15 cellular contexts compared by ENCODE assay signal in the genomic region with DNA sequence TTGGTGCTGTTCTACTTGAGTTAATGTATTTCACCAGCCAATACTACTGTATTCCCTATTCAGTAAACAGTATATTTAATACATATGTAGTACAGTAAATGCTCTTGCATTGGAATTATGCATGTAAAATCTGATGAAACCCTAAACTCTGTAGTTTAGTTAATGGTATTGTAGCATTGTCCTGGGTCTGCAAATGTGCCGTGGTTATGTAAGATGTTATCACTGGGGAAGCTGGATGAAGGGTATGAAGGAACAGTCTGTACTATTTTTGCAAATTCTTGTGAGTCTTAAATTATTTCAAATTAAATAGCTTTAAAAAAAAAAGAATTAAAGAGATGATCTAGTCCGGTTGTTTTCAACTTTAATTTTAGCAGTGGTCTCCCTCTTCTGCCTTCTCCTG.
DNase-seq lines count a peak whose midpoint lies in the region; ATAC-seq lines count a peak whose summit lies in the region.
"Had no signal": no experiment of that assay in that cellular context is flagged by ENCODE, and none has a peak within 500 bp of the region (broad histone marks: within the 10 kb centered on the region; RNA-seq: fewer than 3 reads in every experiment).

No MANE protein-coding gene starts in this region.

- peak overlapping the region; percentile 38 for H3K4me3 Mint-ChIP-seq in activated CD4-positive, alpha-beta T cell treated with anti-CD3 and anti-CD28 coated beads, Interleukin-2, amount 10 ng/mL, durations not matched to agents 24 days and 14 days
- no peak overlapping the region for H3K4me3 Mint-ChIP-seq in stimulated activated naive CD8-positive, alpha-beta T cell treated with anti-CD3 and anti-CD28 coated beads, Interleukin-15, Interleukin-2, amounts not matched to agents 100 ng/mL and 50 ng/mL, for 24 hours
- H3K4me3 Mint-ChIP-seq in stimulated activated naive CD8-positive, alpha-beta T cell treated with anti-CD3 and anti-CD28 coated beads, Interleukin-15, amount 100 ng/mL, for 72 hours, result no peak overlapping the region
- H3K4me3 Mint-ChIP-seq in activated T-helper 2 cell treated with anti-CD3 and anti-CD28 coated beads, Interferon-gamma antibody, Interleukin-2, Interleukin-4, amounts not matched to agents 10 μg/mL and 5 μg/mL and 100 μg/mL, durations not matched to agents 14 hours and 24 hours and 36 hours (ENCODE audit: low read depth), result peak overlapping the region; percentile 54
- H3K4me3 Mint-ChIP-seq: GM23338 had no signal

- H3K9me3 Mint-ChIP-seq in activated CD4-positive, alpha-beta T cell treated with anti-CD3 and anti-CD28 coated beads, Interleukin-2, amount 10 ng/mL, durations not matched to agents 24 days and 14 days, result no peaks in the 10 kb centered on the region
- H3K9me3 Mint-ChIP-seq in stimulated activated naive CD8-positive, alpha-beta T cell treated with anti-CD3 and anti-CD28 coated beads, Interleukin-15, Interleukin-2, amounts not matched to agents 100 ng/mL and 50 ng/mL, for 24 hours, result no peaks in the 10 kb centered on the region
- no peaks in the 10 kb centered on the region for H3K9me3 Mint-ChIP-seq in stimulated activated naive CD8-positive, alpha-beta T cell treated with anti-CD3 and anti-CD28 coated beads, Interleukin-15, amount 100 ng/mL, for 72 hours
- H3K9me3 Mint-ChIP-seq in activated T-helper 2 cell treated with anti-CD3 and anti-CD28 coated beads, Interferon-gamma antibody, Interleukin-2, Interleukin-4, amounts not matched to agents 10 μg/mL and 5 μg/mL and 100 μg/mL, durations not matched to agents 14 hours and 24 hours and 36 hours, result no peaks in the 10 kb centered on the region
- H3K9me3 Mint-ChIP-seq: GM23338 had no signal

- intact Hi-C loops in activated CD4-positive, alpha-beta T cell treated with anti-CD3 and anti-CD28 coated beads, Interleukin-2, amount 10 ng/mL, durations not matched to agents 24 days and 14 days (cut with micrococcal nuclease), result loop anchor here (10.0 kb wide), 2 partner anchors 91 to 241 kb away; no protein-coding TSS in a partner anchor
- intact Hi-C loops in activated T-helper 2 cell treated with anti-CD3 and anti-CD28 coated beads, Interferon-gamma antibody, Interleukin-2, Interleukin-4, amounts not matched to agents 10 μg/mL and 5 μg/mL and 100 μg/mL, durations not matched to agents 14 hours and 24 hours and 36 hours (cut with micrococcal nuclease), result no loop called here
- intact Hi-C loops in head of caudate nucleus (cut with DNase I), result no loop called here

- H3K36me3 Mint-ChIP-seq in activated CD4-positive, alpha-beta T cell treated with anti-CD3 and anti-CD28 coated beads, Interleukin-2, amount 10 ng/mL, durations not matched to agents 24 days and 14 days (ENCODE audit: low read depth), result peaks cover 16% of the 10 kb centered on the region
- peaks cover 33% of the 10 kb centered on the region for H3K36me3 Mint-ChIP-seq in stimulated activated naive CD8-positive, alpha-beta T cell treated with anti-CD3 and anti-CD28 coated beads, Interleukin-15, Interleukin-2, amounts not matched to agents 100 ng/mL and 50 ng/mL, for 24 hours (ENCODE audit: low read depth)
- peaks cover 28% of the 10 kb centered on the region for H3K36me3 Mint-ChIP-seq in activated T-helper 2 cell treated with anti-CD3 and anti-CD28 coated beads, Interferon-gamma antibody, Interleukin-2, Interleukin-4, amounts not matched to agents 10 μg/mL and 5 μg/mL and 100 μg/mL, durations not matched to agents 14 hours and 24 hours and 36 hours (ENCODE audit: low read depth)

- peak overlapping the region; percentile 86 for H3K27ac Mint-ChIP-seq in activated CD4-positive, alpha-beta T cell treated with anti-CD3 and anti-CD28 coated beads, Interleukin-2, amount 10 ng/mL, durations not matched to agents 24 days and 14 days
- peak overlapping the region; percentile 70 for H3K27ac Mint-ChIP-seq in stimulated activated naive CD8-positive, alpha-beta T cell treated with anti-CD3 and anti-CD28 coated beads, Interleukin-15, Interleukin-2, amounts not matched to agents 100 ng/mL and 50 ng/mL, for 24 hours
- no peak overlapping the region for H3K27ac Mint-ChIP-seq in stimulated activated naive CD8-positive, alpha-beta T cell treated with anti-CD3 and anti-CD28 coated beads, Interleukin-15, amount 100 ng/mL, for 72 hours
- peak overlapping the region; percentile 88 for H3K27ac Mint-ChIP-seq in activated T-helper 2 cell treated with anti-CD3 and anti-CD28 coated beads, Interferon-gamma antibody, Interleukin-2, Interleukin-4, amounts not matched to agents 10 μg/mL and 5 μg/mL and 100 μg/mL, durations not matched to agents 14 hours and 24 hours and 36 hours
- H3K27ac Mint-ChIP-seq: GM23338 had no signal

- no peak for DNase-seq in activated CD4-positive, alpha-beta T cell treated with anti-CD3 and anti-CD28 coated beads, Interleukin-2, amount 10 ng/mL, durations not matched to agents 24 days and 14 days
- DNase-seq in activated CD4-positive, alpha-beta T cell treated with anti-CD3 and anti-CD28 coated beads for 4 hours, result no peak
- no peak for DNase-seq in stimulated activated naive CD8-positive, alpha-beta T cell treated with anti-CD3 and anti-CD28 coated beads, Interleukin-15, amount 100 ng/mL, for 72 hours
- DNase-seq in activated T-helper 2 cell treated with anti-CD3 and anti-CD28 coated beads, Interferon-gamma antibody, Interleukin-2, Interleukin-4, amounts not matched to agents 10 μg/mL and 5 μg/mL and 100 μg/mL, durations not matched to agents 14 hours and 24 hours and 36 hours (ENCODE audit: low spot score), result no peak
- no peak for DNase-seq in head of caudate nucleus
- DNase-seq in cerebellar nuclear complex (lab: John Stamatoyannopoulos, UW), result no peak
- DNase-seq: DND-41, NCI-H1417, NCI-H187 treated with DMSO at 0.1 percent for 48 hours, NCI-H526 treated with DMSO at 0.1 percent for 48 hours had no signal

- no peaks in the 10 kb centered on the region for H3K27me3 Mint-ChIP-seq in activated CD4-positive, alpha-beta T cell treated with anti-CD3 and anti-CD28 coated beads, Interleukin-2, amount 10 ng/mL, durations not matched to agents 24 days and 14 days
- no peaks in the 10 kb centered on the region for H3K27me3 Mint-ChIP-seq in stimulated activated naive CD8-positive, alpha-beta T cell treated with anti-CD3 and anti-CD28 coated beads, Interleukin-15, Interleukin-2, amounts not matched to agents 100 ng/mL and 50 ng/mL, for 24 hours
- no peaks in the 10 kb centered on the region for H3K27me3 Mint-ChIP-seq in stimulated activated naive CD8-positive, alpha-beta T cell treated with anti-CD3 and anti-CD28 coated beads, Interleukin-15, amount 100 ng/mL, for 72 hours
- H3K27me3 Mint-ChIP-seq in activated T-helper 2 cell treated with anti-CD3 and anti-CD28 coated beads, Interferon-gamma antibody, Interleukin-2, Interleukin-4, amounts not matched to agents 10 μg/mL and 5 μg/mL and 100 μg/mL, durations not matched to agents 14 hours and 24 hours and 36 hours (ENCODE audit: low read depth), result no peaks in the 10 kb centered on the region

- ATAC-seq in stimulated activated naive CD8-positive, alpha-beta T cell treated with anti-CD3 and anti-CD28 coated beads, Interleukin-15, amount 100 ng/mL, for 72 hours, result no peak
- ATAC-seq in GM18520 (IDR thresholded peaks at IDR 0.05; ENCODE audit: unreplicated experiment), result no peak
- ATAC-seq: A549, GM23338, HCT116 had no signal

- H3K4me1 Mint-ChIP-seq in activated CD4-positive, alpha-beta T cell treated with anti-CD3 and anti-CD28 coated beads, Interleukin-2, amount 10 ng/mL, durations not matched to agents 24 days and 14 days, result peaks cover 55% of the 10 kb centered on the region
- H3K4me1 Mint-ChIP-seq in stimulated activated naive CD8-positive, alpha-beta T cell treated with anti-CD3 and anti-CD28 coated beads, Interleukin-15, Interleukin-2, amounts not matched to agents 100 ng/mL and 50 ng/mL, for 24 hours (ENCODE audit: low read depth), result peaks cover 64% of the 10 kb centered on the region
- H3K4me1 Mint-ChIP-seq in stimulated activated naive CD8-positive, alpha-beta T cell treated with anti-CD3 and anti-CD28 coated beads, Interleukin-15, amount 100 ng/mL, for 72 hours, result peaks cover 65% of the 10 kb centered on the region
- H3K4me1 Mint-ChIP-seq in activated T-helper 2 cell treated with anti-CD3 and anti-CD28 coated beads, Interferon-gamma antibody, Interleukin-2, Interleukin-4, amounts not matched to agents 10 μg/mL and 5 μg/mL and 100 μg/mL, durations not matched to agents 14 hours and 24 hours and 36 hours (ENCODE audit: low read depth), result peaks cover 67% of the 10 kb centered on the region
- H3K4me1 Mint-ChIP-seq: GM23338 had no signal

Comparison
In these comparisons a context has a peak if more than half of its experiments do, and no peak if none do; other contexts are left out.
1. H3K27ac Mint-ChIP-seq: peak in activated CD4-positive, alpha-beta T cell treated with anti-CD3 and anti-CD28 coated beads, Interleukin-2, amount 10 ng/mL, durations not matched to agents 24 days and 14 days (single experiment), stimulated activated naive CD8-positive, alpha-beta T cell treated with anti-CD3 and anti-CD28 coated beads, Interleukin-15, Interleukin-2, amounts not matched to agents 100 ng/mL and 50 ng/mL, for 24 hours (single experiment) and activated T-helper 2 cell treated with anti-CD3 and anti-CD28 coated beads, Interferon-gamma antibody, Interleukin-2, Interleukin-4, amounts not matched to agents 10 μg/mL and 5 μg/mL and 100 μg/mL, durations not matched to agents 14 hours and 24 hours and 36 hours (single experiment); none in stimulated activated naive CD8-positive, alpha-beta T cell treated with anti-CD3 and anti-CD28 coated beads, Interleukin-15, amount 100 ng/mL, for 72 hours (0 of 2).
2. H3K4me3 Mint-ChIP-seq: peak in activated CD4-positive, alpha-beta T cell treated with anti-CD3 and anti-CD28 coated beads, Interleukin-2, amount 10 ng/mL, durations not matched to agents 24 days and 14 days (single experiment) and activated T-helper 2 cell treated with anti-CD3 and anti-CD28 coated beads, Interferon-gamma antibody, Interleukin-2, Interleukin-4, amounts not matched to agents 10 μg/mL and 5 μg/mL and 100 μg/mL, durations not matched to agents 14 hours and 24 hours and 36 hours (single experiment); none in stimulated activated naive CD8-positive, alpha-beta T cell treated with anti-CD3 and anti-CD28 coated beads, Interleukin-15, Interleukin-2, amounts not matched to agents 100 ng/mL and 50 ng/mL, for 24 hours (single experiment) and stimulated activated naive CD8-positive, alpha-beta T cell treated with anti-CD3 and anti-CD28 coated beads, Interleukin-15, amount 100 ng/mL, for 72 hours (0 of 2).